1 cellular context compared by ENCODE assay signal in the genomic region with DNA sequence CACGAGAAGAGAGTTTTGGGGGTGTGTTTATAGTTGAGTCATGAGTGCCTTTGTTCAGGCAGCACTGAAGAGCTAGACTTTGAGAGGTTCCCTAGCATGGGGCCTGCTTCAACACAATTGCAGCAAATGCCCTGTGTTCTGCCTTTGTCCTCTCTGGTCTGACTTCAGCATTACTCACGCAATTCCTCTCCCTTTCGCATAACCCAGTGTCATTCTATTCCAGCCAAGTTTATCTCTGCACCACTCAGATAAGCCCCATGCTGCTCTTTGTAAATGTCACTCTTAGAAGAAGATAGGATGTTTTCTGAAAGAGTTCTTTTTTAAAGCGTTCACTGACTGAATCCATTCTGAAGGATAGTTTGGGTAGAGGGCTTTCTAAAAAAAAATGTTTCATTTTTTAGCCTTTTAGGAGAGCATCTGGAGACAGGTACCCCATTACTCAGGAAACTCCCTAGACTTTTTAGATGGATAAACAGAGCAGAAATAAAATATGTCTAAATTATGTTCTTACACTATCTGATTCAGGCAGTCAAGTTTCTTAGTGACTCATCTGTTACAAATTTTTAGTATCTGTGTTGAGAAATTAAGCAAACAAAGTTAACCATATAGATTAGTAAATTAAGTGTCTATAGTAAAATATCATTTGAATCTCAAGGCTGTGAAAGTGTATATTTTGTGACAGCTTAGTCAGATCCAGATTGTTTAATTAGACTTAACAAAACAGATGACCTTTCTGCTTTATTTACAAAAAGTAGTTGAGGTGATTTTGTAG.
TF ChIP-seq lines count a peak whose summit lies in the region.

No MANE protein-coding gene starts in this region.

TF ChIP-seq in endothelial cell of umbilical vein, 7 proteins besides CTCF, POLR2A, EP300 and RAD21 (continued from another document):
- TF ChIP-seq GATA2 (IDR thresholded peaks at IDR 0.05; ENCODE audit: insufficient read depth, insufficient read length, low read depth, low read length) (peak; percentile 92), MYC (IDR thresholded peaks at IDR 0.05; ENCODE audit: low read depth, low read length) (peak; percentile 22), FOS (IDR thresholded peaks at IDR 0.05; ENCODE audit: borderline replicate concordance, insufficient read depth, low read length) (peak; percentile 91), MAX (IDR thresholded peaks at IDR 0.05; ENCODE audit: insufficient read depth, insufficient read length) (no peak), POLR2AphosphoS5 (IDR thresholded peaks at IDR 0.05; ENCODE audit: insufficient read depth, low read depth, low read length) (peak; percentile 66)
